Comparison of ENCODE assay signal across 11 cellular contexts in genomic region chr10:59167512-59167911, GRCh38. TPM values are rescaled to one million over a fixed set of nuclear protein-coding genes. Genes with fewer than 3 reads are reported as not detected.
"Had no signal": no experiment of that assay in that cellular context is flagged by ENCODE, and none has a peak within 500 bp of the region (broad histone marks: within the 10 kb centered on the region; RNA-seq: fewer than 3 reads in every experiment).

No MANE protein-coding gene starts in this region.

- H3K4me1 ChIP-seq: HAP-1 had no signal

- H3K36me3 ChIP-seq: HAP-1 had no signal

- H3K9me3 ChIP-seq: HAP-1 had no signal

- H2AFZ ChIP-seq: GM23248, GM23338 had no signal

- H3K4me3 ChIP-seq: GM23248, GM23338, HAP-1 had no signal

- ATAC-seq: GM23338, HCT116 had no signal

- H3K9ac ChIP-seq: GM23248 had no signal

- DNase-seq: GM23248, GOT3, H7, H9, HCEC 1CT, HFFc6 had no signal

- H3K4me2 ChIP-seq: GM23338 had no signal

- FAIRE-seq: H1, H54 had no signal

- H3K27ac ChIP-seq: GM23248 had no signal

RNA-seq across cellular contexts. Expression of gene PHYHIPL, which starts 8.9 kb away (rescaled TPM):
- total RNA-seq: GM23248, H7, HFFc6 had no signal
- polyA plus RNA-seq: GM23248 had no signal
